9 cellular contexts compared by ENCODE assay signal in the genomic region with DNA sequence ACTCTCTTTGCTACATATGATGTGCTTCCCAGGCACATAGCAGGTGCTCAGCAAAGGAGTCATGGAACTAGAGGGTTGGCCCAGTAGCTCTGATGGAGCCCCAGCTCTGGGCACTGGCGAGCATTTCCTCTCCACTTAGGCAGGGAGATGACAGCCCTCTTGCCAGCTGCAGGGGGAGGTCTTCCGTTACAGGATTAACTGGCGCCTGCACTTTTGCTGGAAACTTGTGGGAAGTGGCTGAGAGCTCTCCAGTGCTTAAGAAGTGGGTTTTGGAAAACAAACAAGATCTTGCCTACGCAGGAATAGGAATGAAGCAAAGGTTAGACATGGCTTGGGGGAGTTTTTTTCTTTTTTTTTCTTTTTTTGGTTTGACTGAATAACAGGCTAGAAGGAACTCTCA.
DNase-seq lines count a peak whose midpoint lies in the region; TF ChIP-seq lines count a peak whose summit lies in the region.
"Had no signal": no experiment of that assay in that cellular context is flagged by ENCODE, and none has a peak within 500 bp of the region (broad histone marks: within the 10 kb centered on the region; RNA-seq: fewer than 3 reads in every experiment).

No MANE protein-coding gene starts in this region.

- H3K4me3 ChIP-seq in SJSA1 (no peak overlapping the region), cardiac muscle cell (no peak overlapping the region), stomach smooth muscle (ENCODE audit: low read length in 2 of 2) (peak overlapping the region in 1 of 2 donors; percentile 15)

- DNase-seq in DMS153 (lab: John Stamatoyannopoulos, UW) (peak; percentile 51), DMS153 treated with DMSO at 0.1 percent for 48 hours (lab: John Stamatoyannopoulos, UW; ENCODE audit: unreplicated experiment) (no peak), SJSA1 (ENCODE audit: low read depth in 1 of 2, low spot score in 2 of 2) (peak; percentile 66 to 73), cardiac muscle cell (ENCODE audit: low read depth in 1 of 2, low spot score in 1 of 2) (peak; percentile 67 to 88), SKM-1 treated with dmso at 0.1 percent for 144 hours (lab: John Stamatoyannopoulos, UW; ENCODE audit: unreplicated experiment) (no peak), activated T-cell treated with anti-CD3 and anti-CD28 coated beads for 4 hours (no peak), G401 (ENCODE audit: low spot score) (no peak)

- H3K4me1 ChIP-seq in SJSA1 (replicated peaks) (peaks cover 83% of the 10 kb centered on the region), cardiac muscle cell (ENCODE audit: low read depth) (peaks cover 64% of the 10 kb centered on the region), stomach smooth muscle (ENCODE audit: control insufficient read depth, insufficient read depth, low read length) (peaks cover 36% of the 10 kb centered on the region)

- H3K27me3 ChIP-seq in SJSA1 (replicated peaks): no peaks in the 10 kb centered on the region
- H3K27me3 ChIP-seq in cardiac muscle cell: no peaks in the 10 kb centered on the region
- no peaks in the 10 kb centered on the region for H3K27me3 ChIP-seq in stomach smooth muscle (ENCODE audit: control insufficient read depth in 1 of 2, insufficient read depth in 2 of 2, low read length in 2 of 2)

- TF ChIP-seq CTCF in cardiac muscle cell (IDR thresholded peaks at IDR 0.05; ENCODE audit: low read depth, low read length): no peak

- H3K36me3 ChIP-seq in SJSA1 (peaks cover 9% of the 10 kb centered on the region), cardiac muscle cell (peaks cover 7% of the 10 kb centered on the region), stomach smooth muscle (ENCODE audit: control insufficient read depth in 2 of 2, insufficient read depth in 2 of 2, low read length in 2 of 2) (peaks cover 5 to 9% of the 10 kb centered on the region in 2 donors)

- no peaks in the 10 kb centered on the region for H3K9me3 ChIP-seq in SJSA1 (replicated peaks)
- no peaks in the 10 kb centered on the region for H3K9me3 ChIP-seq in cardiac muscle cell (ENCODE audit: low read depth)
- no peaks in the 10 kb centered on the region for H3K9me3 ChIP-seq in stomach smooth muscle (ENCODE audit: control insufficient read depth in 2 of 2, low read length in 2 of 2)

- H3K27ac ChIP-seq in SJSA1 (peak overlapping the region; percentile 65), cardiac muscle cell (peak overlapping the region; percentile 93), stomach smooth muscle (ENCODE audit: low read length) (peak overlapping the region; percentile 37)
- H3K27ac ChIP-seq: 22Rv1 had no signal

- in situ Hi-C loops in G401 (cut with HindIII; ENCODE audit: low sequenced_read_pairs): no loop called here

- no peak overlapping the region for H3K9ac ChIP-seq in stomach smooth muscle (ENCODE audit: low read length in 2 of 2)

Comparison
In these comparisons a context has a peak if more than half of its experiments do, and no peak if none do; other contexts are left out.
1. DNase-seq: peak in DMS153 (single experiment), SJSA1 (2 of 2) and cardiac muscle cell (2 of 2); none in DMS153 treated with DMSO at 0.1 percent for 48 hours (single experiment), SKM-1 treated with dmso at 0.1 percent for 144 hours (single experiment), activated T-cell treated with anti-CD3 and anti-CD28 coated beads for 4 hours (single experiment) and G401 (single experiment).
2. H3K27ac ChIP-seq: peak in every context shown above with its lines; median percentile 93 in cardiac muscle cell; 65 in SJSA1; 37 in stomach smooth muscle.